ENCODE assay signal across 11 cellular contexts in genomic region chr7:50535291-50535711, GRCh38. TPM values are rescaled to one million over a fixed set of nuclear protein-coding genes. Genes with fewer than 3 reads are reported as not detected.
DNase-seq lines count a peak whose midpoint lies in the region; ATAC-seq, FAIRE-seq and TF ChIP-seq lines count a peak whose summit lies in the region.
"Not testable (repeated sequence)": the region's sequence is repeated elsewhere in the genome, so short reads cannot be mapped to it uniquely, and the experiment has no call there.
"Had no signal": no experiment of that assay in that cellular context is flagged by ENCODE, and none has a peak within 500 bp of the region (broad histone marks: within the 10 kb centered on the region; RNA-seq: fewer than 3 reads in every experiment).

No MANE protein-coding gene starts in this region.

- TF ChIP-seq CTCF in AG04450 (IDR thresholded peaks at IDR 0.05; ENCODE audit: low read depth, low read length); SK-N-SH (IDR thresholded peaks at IDR 0.05); K562 (IDR thresholded peaks at IDR 0.05 in 2 of 3, conservative IDR thresholded peaks at IDR 0.05 in 1 of 3; ENCODE audit: insufficient read depth in 2 of 3, low read depth in 1 of 3, low read length in 3 of 3); lung (IDR thresholded peaks at IDR 0.05; ENCODE audit: control extremely low read depth, extremely low read depth); smooth muscle cell (IDR thresholded peaks at IDR 0.05; ENCODE audit: borderline replicate concordance, insufficient read depth, poor library complexity, severe bottlenecking): not testable (repeated sequence)

- not testable (repeated sequence) for TF ChIP-seq RAD21 in SK-N-SH (IDR thresholded peaks at IDR 0.05; ENCODE audit: low read length); K562 (CRISPR knock-in tag; conservative IDR thresholded peaks at IDR 0.05 in 1 of 2, IDR thresholded peaks at IDR 0.05 in 1 of 2)

- H3K4me2 ChIP-seq in SK-N-SH (peak overlapping the region; percentile 58), K562 (ENCODE audit: insufficient read depth, low read length) (0 out of 2 replicates have a peak overlapping the region, but pooled peaks have one; percentile 25)
- H3K4me2 ChIP-seq in smooth muscle cell, result not testable (repeated sequence)

- CTCF ChIA-PET in AG04450 (lab: Charles Lee) (interaction anchor here (0.8 to 2.3 kb wide), 3 partner anchors 606 to 627 kb away, joined by 5 to 11 read pairs (median 7); no protein-coding TSS in a partner anchor), SK-N-SH (lab: Yijun Ruan, JAX) (interaction anchor here (0.9 to 6.1 kb wide), 8 partner anchors 10 to 68 kb away, joined by 3 to 59 read pairs (median 6); no protein-coding TSS in a partner anchor)
- CTCF ChIA-PET in K562 (lab: Yijun Ruan, JAX; ENCODE audit: low intra/inter-chr PET ratio), result not testable (repeated sequence)

- peaks cover 8 to 75% of the 10 kb centered on the region in 2 experiments; a peak in 3 of 4 replicates for H3K4me1 ChIP-seq in SK-N-SH (ENCODE audit: control insufficient read depth in 1 of 2, insufficient read depth in 2 of 2, low read depth in 1 of 2, low read length in 1 of 2)
- peaks cover 22 to 23% of the 10 kb centered on the region in 2 experiments for H3K4me1 ChIP-seq in K562 (replicated peaks in 1 of 2; ENCODE audit: control insufficient read depth in 2 of 2, insufficient read depth in 2 of 2, low read length in 2 of 2)
- H3K4me1 ChIP-seq in lung (ENCODE audit: control insufficient read depth in 2 of 2, insufficient read depth in 2 of 2, low read length in 2 of 2); smooth muscle cell (ENCODE audit: low read depth): not testable (repeated sequence)

- not testable (repeated sequence) for H3K79me2 ChIP-seq in SK-N-SH (ENCODE audit: insufficient read depth); K562 (ENCODE audit: control insufficient read depth, insufficient read depth, low read length); smooth muscle cell (ENCODE audit: low read depth)

- TF ChIP-seq EP300 in SK-N-SH (IDR thresholded peaks at IDR 0.05; ENCODE audit: borderline replicate concordance in 1 of 2, low read depth in 1 of 2, low read length in 1 of 2); K562 (IDR thresholded peaks at IDR 0.05; ENCODE audit: low read length): not testable (repeated sequence)

- H3K9me3 ChIP-seq in AG04450 (ENCODE audit: control insufficient read depth, insufficient read depth, low read length); SK-N-SH; K562 (replicated peaks; ENCODE audit: control insufficient read depth, insufficient read depth, low read depth, low read length); lung (ENCODE audit: control insufficient read depth in 2 of 2, insufficient read depth in 1 of 2, low read length in 1 of 2); smooth muscle cell (replicated peaks; ENCODE audit: low read depth): not testable (repeated sequence)

- H3F3A ChIP-seq in SK-N-SH (replicated peaks; ENCODE audit: insufficient read depth); smooth muscle cell (ENCODE audit: low read depth): not testable (repeated sequence)

- not testable (repeated sequence) for FAIRE-seq in K562 (lab: Jason Lieb, UNC)

- H3K36me3 ChIP-seq in SK-N-SH (replicated peaks in 1 of 2; ENCODE audit: control insufficient read depth in 1 of 2, insufficient read depth in 2 of 2, low read length in 1 of 2); K562 (ENCODE audit: control insufficient read depth, insufficient read depth, low read length); lung (ENCODE audit: control insufficient read depth in 2 of 2, insufficient read depth in 2 of 2, low read length in 2 of 2); smooth muscle cell (ENCODE audit: low read depth): not testable (repeated sequence)

- not testable (repeated sequence) for H3K4me3 ChIP-seq in AG04450 (ENCODE audit: low read depth, low read length); SK-N-SH (ENCODE audit: low read depth in 2 of 2, low read length in 1 of 2); K562; lung; smooth muscle cell

- H3K9ac ChIP-seq in SK-N-SH (peak overlapping the region; percentile 39; the same call in 1 of the 2 replicates), K562 (ENCODE audit: insufficient read depth in 1 of 2, low read depth in 2 of 2, low read length in 2 of 2) (peak overlapping the region in 1 of 2 experiments; percentile 42; a peak in 1 of 4 replicates), smooth muscle cell (ENCODE audit: low read depth) (peak overlapping the region; percentile 81)

- H3K9me2 ChIP-seq in SK-N-SH, result not testable (repeated sequence)

- not testable (repeated sequence) for TF ChIP-seq POLR2A in K562 (conservative IDR thresholded peaks at IDR 0.05)

- peak overlapping the region; percentile 12; the same call in 1 of the 2 replicates for H2AFZ ChIP-seq in SK-N-SH (ENCODE audit: low read depth)
- peak overlapping the region; percentile 88 for H2AFZ ChIP-seq in K562 (ENCODE audit: low read depth, low read length)
- not testable (repeated sequence) for H2AFZ ChIP-seq in smooth muscle cell (ENCODE audit: low read depth)

- not testable (repeated sequence) for H3K27me3 ChIP-seq in AG04450 (ENCODE audit: control insufficient read depth, insufficient read depth, low read length); SK-N-SH (ENCODE audit: insufficient read depth); lung (ENCODE audit: control insufficient read depth, insufficient read depth); smooth muscle cell (ENCODE audit: low read depth)
- peaks cover 0 to 16% of the 10 kb centered on the region in 2 experiments; a peak in 2 of 5 replicates for H3K27me3 ChIP-seq in K562 (ENCODE audit: control insufficient read depth in 2 of 2, insufficient read depth in 2 of 2, low read length in 2 of 2)

- in situ Hi-C loops in K562 (cut with MboI), result not testable (repeated sequence)

- H3K27ac ChIP-seq in AG04450 (ENCODE audit: low read depth, low read length) (peak overlapping the region; percentile 61), SK-N-SH (ENCODE audit: low read depth in 2 of 2, low read length in 1 of 2) (peak overlapping the region; percentile 85 to 99), K562 (ENCODE audit: extremely low read depth, low read depth, low read length) (peak overlapping the region; percentile 77), smooth muscle cell (ENCODE audit: low read depth) (peak overlapping the region; percentile 95)
- not testable (repeated sequence) for H3K27ac ChIP-seq in lung (ENCODE audit: low read depth in 1 of 2, low read length in 1 of 2)

- 45% methylated on average over 7 of the region's 7 CpGs for WGBS in SK-N-SH (ENCODE audit: low lambda C conversion rate)
- WGBS in K562 (ENCODE audit: insufficient coverage, low coverage, missing lambda C conversion rate), result 50% methylated on average over 7 of the region's 7 CpGs
- WGBS in lung, 2 donors, result 78 to 85% methylated on average over 7 of the region's 7 CpGs
- whole genome bisulfite sequencing in smooth muscle cell (ENCODE audit: low lambda C conversion rate), result 61% methylated on average over 7 of the region's 7 CpGs

- not testable (repeated sequence) for DNase-seq in AG04450 (ENCODE audit: low read depth, low spot score); SK-N-SH; smooth muscle cell (lab: John Stamatoyannopoulos, UW; ENCODE audit: unreplicated experiment)
- DNase-seq in ELR (ENCODE audit: low read depth) (peak; percentile 86), LHCN-M2 (ENCODE audit: low read depth) (peak; percentile 73), K562 (ENCODE audit: extremely low read depth in 1 of 4, low spot score in 3 of 4) (peak in 3 of 4 experiments; percentile 21 to 46 (median 41)), fibroblast of peridontal ligament (ENCODE audit: extremely low read depth) (peak; percentile 17), lung (ENCODE audit: low spot score) (peak; percentile 24)

- ATAC-seq in K562; lung (ENCODE audit: insufficient read depth, low FRiP score): not testable (repeated sequence)

- not testable (repeated sequence) for H4K20me1 ChIP-seq in SK-N-SH (ENCODE audit: insufficient read depth); K562 (replicated peaks; ENCODE audit: control insufficient read depth, insufficient read depth, low read length); smooth muscle cell (ENCODE audit: low read depth)

- BruUV-seq in K562 (replicated peaks; lab: Mats Ljungman, UMichigan), result not testable (repeated sequence)

- H3K9me1 ChIP-seq in K562 (ENCODE audit: control insufficient read depth, insufficient read depth, low read length), result not testable (repeated sequence)

- intact Hi-C loops in K562 (cut with micrococcal nuclease), result loop anchor here (2.0 kb wide), 1 partner anchor 52 kb away; no protein-coding TSS in a partner anchor

- POLR2A ChIA-PET in AG04450 (lab: Yijun Ruan, JAX) (interaction anchor here (1.3 to 1.4 kb wide), 2 partner anchors 33 to 495 kb away, joined by 4 to 8 read pairs; no protein-coding TSS in a partner anchor), SK-N-SH (lab: Yijun Ruan, JAX) (interaction anchor here (1.6 to 5.8 kb wide), 3 partner anchors 11 to 27 kb away, joined by 3 to 53 read pairs (median 22); no protein-coding TSS in a partner anchor), K562 (lab: Yijun Ruan, JAX) (interaction anchor here (0.7 to 2.2 kb wide), 6 partner anchors 13 to 197 kb away, joined by 3 to 7 read pairs (median 4); partner anchors contain the start of gene FIGNL1)

RNA-seq across cellular contexts. Expression of gene DDC, which starts 29.9 kb away (rescaled TPM):
- polyA plus RNA-seq in AG04450 (2011; rRNA removed) (not detected in 2 replicates), SK-N-SH (2012; rRNA removed) (1.8 and 5.4 TPM in 2 replicates), K562 (2011; rRNA removed) (not detected in 2 replicates), K562 (2014; fragmentation: Illumina TruSeq; extraction: Trizol) (not detected in 2 replicates), K562 (2014; fragmentation: Nextera tagmentation; extraction: Ambion mirVana) (not detected), K562 (2014; rRNA removed) (0.18 TPM in 1 of 2 replicates, not detected in the other), lung (1 to 10 TPM in 1 of 2 donors, under 1 TPM in 1; 0.23 to 1.2 TPM), smooth muscle cell (not detected in 2 replicates)
- not detected in 2 replicates for polyA minus RNA-seq in AG04450 (2011; rRNA and poly(A)+ RNA removed)
- total RNA-seq in LHCN-M2 (2014; rRNA removed) (not detected in 2 replicates), K562 (2014; rRNA removed) (not detected in 2 replicates), K562 (2014; rRNA removed; fragmentation: Illumina TruSeq; extraction: Trizol) (not detected in 2 replicates), K562 (2015; rRNA removed; fragmentation: Illumina TruSeq; extraction: Trizol) (not detected in 2 replicates), K562 (2021) (not detected in 2 replicates), lung (1 to 10 TPM; 2.1 to 3.1 TPM), smooth muscle cell (not detected in 2 replicates)
- not detected for polyA plus RNA-seq in LHCN-M2 (2012)
- polyA plus RNA-seq in SK-N-SH (2012; cell fraction: cytosol; rRNA removed), result 5.0 and 9.3 TPM in 2 replicates
- polyA plus RNA-seq in SK-N-SH (2012; cell fraction: nucleus; rRNA removed), result 2.0 and 2.3 TPM in 2 replicates
- not detected in 2 replicates for total RNA-seq in K562 (2011; cell fraction: chromatin; rRNA removed; ENCODE audit: low replicate concordance)
- not detected in 2 replicates for total RNA-seq in K562 (2011; cell fraction: nucleolus; rRNA removed)
- not detected in 2 replicates for total RNA-seq in K562 (2011; cell fraction: nucleoplasm; rRNA removed)
- polyA plus RNA-seq in K562 (2011; cell fraction: cytosol; rRNA removed), result not detected in 2 replicates
- polyA plus RNA-seq in K562 (2011; cell fraction: nucleus; rRNA removed), result not detected in 2 replicates
- polyA plus RNA-seq in K562 (2012), result not detected in 2 replicates
- not detected in 2 replicates for polyA minus RNA-seq in K562 (2011; rRNA and poly(A)+ RNA removed)
- polyA minus RNA-seq in K562 (2011; cell fraction: cytosol; rRNA and poly(A)+ RNA removed), result not detected in 2 replicates
- not detected in 2 replicates for polyA minus RNA-seq in K562 (2011; cell fraction: nucleus; rRNA and poly(A)+ RNA removed)
- total RNA-seq: activated CD8-positive, alpha-beta memory T cell treated with anti-CD3 and anti-CD28 coated beads, Interleukin-2, amount 10 ng/mL, durations not matched to agents 7 days and 5 days; esophagus mucosa; G401 had no signal
